Comparison of ENCODE assay signal across 25 cellular contexts in the genomic region with DNA sequence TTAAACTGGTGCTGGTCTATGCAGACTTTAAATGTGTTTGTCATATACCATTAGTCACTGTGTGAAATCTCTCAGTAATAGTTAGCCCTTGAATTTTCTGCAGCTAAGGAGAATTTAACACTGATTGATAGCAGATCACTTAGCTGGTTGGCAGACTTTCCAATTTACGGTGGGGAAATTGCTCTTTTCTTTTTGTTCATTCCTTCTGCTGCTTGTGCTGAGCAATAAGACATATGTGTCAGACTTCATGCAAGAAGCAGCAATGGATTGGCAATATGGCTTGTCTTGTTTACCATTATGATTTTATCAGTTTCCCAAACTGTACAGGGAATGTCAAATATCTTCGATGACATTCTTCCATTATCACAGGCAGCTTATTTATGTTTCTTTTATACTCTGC.
"Had no signal": no experiment of that assay in that cellular context is flagged by ENCODE, and none has a peak within 500 bp of the region (broad histone marks: within the 10 kb centered on the region; RNA-seq: fewer than 3 reads in every experiment).

No MANE protein-coding gene starts in this region.

- H3K4me3 ChIP-seq: left lung, lower lobe of right lung, ovary, sigmoid colon, spleen, suprapubic skin, thoracic aorta, tibial artery, upper lobe of right lung had no signal

- H3K9me3 Mint-ChIP-seq: nephron progenitor cell had no signal

- H3K4me3 Mint-ChIP-seq: immature natural killer cell; naive thymus-derived CD8-positive, alpha-beta T cell; nephron progenitor cell; stimulated activated effector memory CD8-positive, alpha-beta T cell treated with anti-CD3 and anti-CD28 coated beads, Interleukin-12 subunit alpha, Interleukin-12 subunit beta, amount 100 ng/mL, for 72 hours; stimulated activated naive CD8-positive, alpha-beta T cell treated with anti-CD3 and anti-CD28 coated beads, Interleukin-15, Interleukin-2, amounts not matched to agents 100 ng/mL and 50 ng/mL, for 24 hours had no signal

- H3K27me3 Mint-ChIP-seq: naive thymus-derived CD8-positive, alpha-beta T cell; progenitor cell of endocrine pancreas; stimulated activated naive CD8-positive, alpha-beta T cell treated with anti-CD3 and anti-CD28 coated beads, Interleukin-15, Interleukin-2, amounts not matched to agents 100 ng/mL and 50 ng/mL, for 24 hours had no signal

- H3K27ac ChIP-seq: left lung, lower lobe of right lung, ovary, sigmoid colon, spleen, suprapubic skin, thoracic aorta, tibial artery, upper lobe of right lung had no signal

- ATAC-seq: left colon; left lung; lower lobe of right lung; naive thymus-derived CD8-positive, alpha-beta T cell; stimulated activated effector memory CD8-positive, alpha-beta T cell treated with anti-CD3 and anti-CD28 coated beads, Interleukin-12 subunit alpha, Interleukin-12 subunit beta, amount 100 ng/mL, for 72 hours; upper lobe of right lung had no signal

- H3K27ac Mint-ChIP-seq: immature natural killer cell; naive thymus-derived CD8-positive, alpha-beta T cell; nephron progenitor cell; progenitor cell of endocrine pancreas; stimulated activated effector memory CD8-positive, alpha-beta T cell treated with anti-CD3 and anti-CD28 coated beads, Interleukin-12 subunit alpha, Interleukin-12 subunit beta, amount 100 ng/mL, for 72 hours; stimulated activated naive CD8-positive, alpha-beta T cell treated with anti-CD3 and anti-CD28 coated beads, Interleukin-15, Interleukin-2, amounts not matched to agents 100 ng/mL and 50 ng/mL, for 24 hours had no signal

- H3K9me3 ChIP-seq: lower lobe of right lung, ovary, suprapubic skin, thoracic aorta, tibial artery, upper lobe of right lung had no signal

- H3K36me3 ChIP-seq: left lung, lower lobe of right lung, ovary, sigmoid colon, spleen, suprapubic skin, thoracic aorta, tibial artery, upper lobe of right lung had no signal

- H3K27me3 ChIP-seq: left lung, ovary, sigmoid colon, spleen, suprapubic skin, tibial artery, upper lobe of right lung had no signal

- H3K36me3 Mint-ChIP-seq: immature natural killer cell; naive thymus-derived CD8-positive, alpha-beta T cell; stimulated activated effector memory CD8-positive, alpha-beta T cell treated with anti-CD3 and anti-CD28 coated beads, Interleukin-12 subunit alpha, Interleukin-12 subunit beta, amount 100 ng/mL, for 72 hours had no signal

- H3K4me1 Mint-ChIP-seq: immature natural killer cell; naive thymus-derived CD8-positive, alpha-beta T cell; nephron progenitor cell; stimulated activated effector memory CD8-positive, alpha-beta T cell treated with anti-CD3 and anti-CD28 coated beads, Interleukin-12 subunit alpha, Interleukin-12 subunit beta, amount 100 ng/mL, for 72 hours had no signal

- DNase-seq: hypothalamus; immature natural killer cell; kidney; left colon; left lung; lower lobe of right lung; mammary epithelial cell; mesenchymal stem cell; naive thymus-derived CD8-positive, alpha-beta T cell; nephron progenitor cell; ovary; retina; sigmoid colon; small intestine; spleen; stimulated activated CD4-positive, alpha-beta T cell treated with anti-CD3 and anti-CD28 coated beads, Interleukin-4, amount 100 ng/mL, for 24 hours; stimulated activated naive CD4-positive, alpha-beta T cell; tibial artery; trophoblast cell; upper lobe of right lung had no signal
